In genomic region chr10:63629363-63630084, GRCh38 we compare ENCODE assay signal across 8 cellular contexts.
DNase-seq lines count a peak whose midpoint lies in the region; ATAC-seq and TF ChIP-seq lines count a peak whose summit lies in the region.

No MANE protein-coding gene starts in this region.

- TF ChIP-seq CTCF in A673 (conservative IDR thresholded peaks at IDR 0.05; ENCODE audit: low read depth, low read length) (peak; percentile 94), WERI-Rb-1 (IDR thresholded peaks at IDR 0.05; ENCODE audit: low read depth, low read length) (peak; percentile 80), cardiac fibroblast (IDR thresholded peaks at IDR 0.05; ENCODE audit: low read depth, low read length) (peak; percentile 87)

- CTCF ChIA-PET in A673 (lab: Charles Lee): interaction anchor here (0.7 to 2.8 kb wide), 8 partner anchors 91 to 463 kb away, joined by 3 to 14 read pairs (median 4); no protein-coding TSS in a partner anchor

- H3K4me3 ChIP-seq in A673 (ENCODE audit: low read depth, low read length, poor library complexity, severe bottlenecking) (peak overlapping the region; percentile 61), WERI-Rb-1 (ENCODE audit: low read depth, low read length) (peak overlapping the region; percentile 85), cardiac fibroblast (replicated peaks in 1 of 2; ENCODE audit: low read depth in 2 of 2, low read length in 2 of 2) (peak overlapping the region; percentile 56 to 62)

- H3K4me1 Mint-ChIP-seq in immature natural killer cell: peaks cover 21 to 28% of the 10 kb centered on the region in 2 donors

- no peaks in the 10 kb centered on the region for H3K9me3 ChIP-seq in A673 (ENCODE audit: low read depth, low read length, poor library complexity, severe bottlenecking)
- no peaks in the 10 kb centered on the region for H3K9me3 ChIP-seq in WERI-Rb-1 (ENCODE audit: severe bottlenecking)

- intact Hi-C loops in A673 (cut with micrococcal nuclease; ENCODE audit: unreplicated experiment): loop anchor here (1.0 to 5.0 kb wide), 8 partner anchors 83 to 463 kb away; partner anchors contain the start of genes JMJD1C and REEP3

- H3K27ac Mint-ChIP-seq in immature natural killer cell: peak overlapping the region in 5 of 6 donors; percentile 42 to 84 (median 75)

- peak overlapping the region; percentile 90 to 98 (median 93) for H3K4me3 Mint-ChIP-seq in immature natural killer cell

- DNase-seq in A673 (ENCODE audit: low spot score): peak; percentile 99
- DNase-seq in NCI-H2107 treated with DMSO at 0.1 percent for 48 hours (lab: John Stamatoyannopoulos, UW; ENCODE audit: unreplicated experiment): peak; percentile 75
- peak; percentile 95 for DNase-seq in WERI-Rb-1
- peak; percentile 99 to 100 for DNase-seq in cardiac fibroblast (ENCODE audit: low read depth in 2 of 2)
- DNase-seq in immature natural killer cell: peak; percentile 64 to 70 (median 66)
- DNase-seq in smooth muscle cell of the brain vasculature (ENCODE audit: low read depth, low spot score): peak; percentile 99

- H3K27me3 Mint-ChIP-seq in immature natural killer cell (ENCODE audit: low read depth in 3 of 3): peaks cover 2 to 17% (median 5%) of the 10 kb centered on the region in 3 donors

- ATAC-seq in GM18520 (IDR thresholded peaks at IDR 0.05; ENCODE audit: unreplicated experiment) (peak; percentile 47), HG03095 (IDR thresholded peaks at IDR 0.05; ENCODE audit: unreplicated experiment) (peak; percentile 45)

- peak overlapping the region; percentile 96 for H3K27ac ChIP-seq in A673 (ENCODE audit: low read depth, low read length, poor library complexity, severe bottlenecking)
- peak overlapping the region; percentile 75 for H3K27ac ChIP-seq in WERI-Rb-1

- no peaks in the 10 kb centered on the region for H3K36me3 Mint-ChIP-seq in immature natural killer cell

- H3K27me3 ChIP-seq in A673 (replicated peaks; ENCODE audit: insufficient read depth, low read depth, low read length, poor library complexity): no peaks in the 10 kb centered on the region
- no peaks in the 10 kb centered on the region for H3K27me3 ChIP-seq in WERI-Rb-1 (ENCODE audit: insufficient read depth, low read depth, severe bottlenecking)

- H3K4me1 ChIP-seq in A673 (ENCODE audit: insufficient read depth, low read length, poor library complexity, severe bottlenecking): peaks cover 43% of the 10 kb centered on the region

- H3K36me3 ChIP-seq in A673 (ENCODE audit: insufficient read depth, low read length, poor library complexity, severe bottlenecking) (no peaks in the 10 kb centered on the region), WERI-Rb-1 (no peaks in the 10 kb centered on the region)

- no TSS peak for BruUV-seq in A673 (replicated peaks; lab: Mats Ljungman, UMichigan)

- POLR2A ChIA-PET in A673 (lab: Charles Lee; ENCODE audit: low non-redundant PET): interaction anchor here (1.1 kb wide), 1 partner anchor 463 kb away, joined by 5 read pairs; no protein-coding TSS in a partner anchor

- H3K9me3 Mint-ChIP-seq in immature natural killer cell: no peaks in the 10 kb centered on the region

Comparison
In these comparisons a context has a peak if more than half of its experiments do, and no peak if none do; other contexts are left out.
1. Peak in every context shown above with its lines: DNase-seq, ATAC-seq, H3K4me3 ChIP-seq and H3K27ac ChIP-seq.